Comparison of ENCODE assay signal across 43 cellular contexts in the genomic region with DNA sequence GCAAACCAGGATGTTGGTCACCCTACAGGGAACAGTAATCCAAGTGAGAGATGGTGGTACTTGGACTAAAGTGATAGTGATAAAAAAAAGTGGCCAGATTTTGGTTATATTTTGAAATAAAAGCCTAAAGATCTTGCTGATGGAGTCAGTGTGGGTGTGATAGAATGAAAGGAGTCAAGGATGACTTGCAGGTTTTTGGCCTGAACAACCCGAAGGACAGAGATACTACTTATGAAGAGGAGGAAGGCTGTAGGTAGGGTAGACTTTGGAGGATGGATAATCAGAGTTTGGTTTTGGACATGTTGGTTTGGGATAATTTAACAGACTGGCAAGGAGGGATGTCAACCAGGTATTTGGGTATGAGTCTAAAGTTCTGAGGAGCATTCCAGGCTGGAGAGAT. TPM values are rescaled to one million over a fixed set of nuclear protein-coding genes. Genes with fewer than 3 reads are reported as not detected.
"Had no signal": no experiment of that assay in that cellular context is flagged by ENCODE, and none has a peak within 500 bp of the region (broad histone marks: within the 10 kb centered on the region; RNA-seq: fewer than 3 reads in every experiment).

No MANE protein-coding gene starts in this region.

- H3K4me3 ChIP-seq: adrenal gland, ascending aorta, body of pancreas, breast epithelium, cardiac muscle cell had no signal

- FAIRE-seq: astrocyte had no signal

- H3K27ac Mint-ChIP-seq: activated naive CD4-positive, alpha-beta T cell treated with anti-CD3 and anti-CD28 coated beads for 36 hours; activated naive CD4-positive, alpha-beta T cell treated with anti-CD3 and anti-CD28 coated beads, Interleukin-2, amount 10 ng/mL, durations not matched to agents 7 days and 5 days; activated naive CD4-positive, alpha-beta T cell treated with anti-CD3 and anti-CD28 coated beads, Interleukin-2, amount 50 U/mL, for 24 hours; activated naive CD4-positive, alpha-beta T cell treated with anti-CD3 and anti-CD28 coated beads, Interleukin-2, amount 50 U/mL, for 72 hours; activated naive CD8-positive, alpha-beta T cell; activated naive CD8-positive, alpha-beta T cell treated with anti-CD3 and anti-CD28 coated beads for 36 hours; activated naive CD8-positive, alpha-beta T cell treated with anti-CD3 and anti-CD28 coated beads, Interleukin-2, amount 10 ng/mL, durations not matched to agents 7 days and 5 days; activated naive CD8-positive, alpha-beta T cell treated with anti-CD3 and anti-CD28 coated beads, Interleukin-2, amount 50 U/mL, for 24 hours; activated T-cell treated with anti-CD3 and anti-CD28 coated beads, Interleukin-2, amount 50 U/mL, for 24 hours; activated T-cell treated with anti-CD3 and anti-CD28 coated beads, Interleukin-2, amount 50 U/mL, for 72 hours; activated T-helper 1 cell treated with anti-CD3 and anti-CD28 coated beads, Interleukin-12 subunit alpha, Interleukin-12 subunit beta, Interleukin-2, Interleukin-4 antibody, amounts not matched to agents 30 ng/mL and 10 ng/mL and 1 ng/mL, durations not matched to agents 14 hours and 24 hours and 36 hours; activated T-helper 17 cell treated with anti-CD3 and anti-CD28 coated beads, Interleukin-2, amount 50 U/mL, for 72 hours; activated T-helper 2 cell treated with anti-CD3 and anti-CD28 coated beads, Interferon-gamma antibody, Interleukin-2, Interleukin-4, amounts not matched to agents 10 μg/mL and 5 μg/mL and 100 μg/mL, durations not matched to agents 14 hours and 24 hours and 36 hours; brain had no signal

- H3K9me3 ChIP-seq: adrenal gland, ascending aorta, body of pancreas, breast epithelium had no signal

- H3K27me3 Mint-ChIP-seq: activated naive CD4-positive, alpha-beta T cell treated with anti-CD3 and anti-CD28 coated beads, Interleukin-2, amount 10 ng/mL, durations not matched to agents 7 days and 5 days; activated naive CD4-positive, alpha-beta T cell treated with anti-CD3 and anti-CD28 coated beads, Interleukin-2, amount 50 U/mL, for 24 hours; activated naive CD8-positive, alpha-beta T cell; activated naive CD8-positive, alpha-beta T cell treated with anti-CD3 and anti-CD28 coated beads for 36 hours; activated naive CD8-positive, alpha-beta T cell treated with anti-CD3 and anti-CD28 coated beads, Interleukin-2, amount 10 ng/mL, durations not matched to agents 7 days and 5 days; activated naive CD8-positive, alpha-beta T cell treated with anti-CD3 and anti-CD28 coated beads, Interleukin-2, amount 50 U/mL, for 24 hours; activated T-cell treated with anti-CD3 and anti-CD28 coated beads, Interleukin-2, amount 50 U/mL, for 24 hours; activated T-helper 17 cell treated with anti-CD3 and anti-CD28 coated beads, Interleukin-2, amount 50 U/mL, for 72 hours; brain; central memory CD8-positive, alpha-beta T cell had no signal

- H3K36me3 ChIP-seq: breast epithelium had no signal

- H3K4me3 Mint-ChIP-seq: activated naive CD4-positive, alpha-beta T cell treated with anti-CD3 and anti-CD28 coated beads for 36 hours; activated naive CD4-positive, alpha-beta T cell treated with anti-CD3 and anti-CD28 coated beads, Interleukin-2, amount 10 ng/mL, durations not matched to agents 7 days and 5 days; activated naive CD4-positive, alpha-beta T cell treated with anti-CD3 and anti-CD28 coated beads, Interleukin-2, amount 50 U/mL, for 24 hours; activated naive CD8-positive, alpha-beta T cell; activated naive CD8-positive, alpha-beta T cell treated with anti-CD3 and anti-CD28 coated beads for 36 hours; activated naive CD8-positive, alpha-beta T cell treated with anti-CD3 and anti-CD28 coated beads, Interleukin-2, amount 10 ng/mL, durations not matched to agents 7 days and 5 days; activated naive CD8-positive, alpha-beta T cell treated with anti-CD3 and anti-CD28 coated beads, Interleukin-2, amount 50 U/mL, for 24 hours; activated T-cell treated with anti-CD3 and anti-CD28 coated beads, Interleukin-2, amount 50 U/mL, for 24 hours; activated T-cell treated with anti-CD3 and anti-CD28 coated beads, Interleukin-2, amount 50 U/mL, for 4 hours; activated T-cell treated with anti-CD3 and anti-CD28 coated beads, Interleukin-2, amount 50 U/mL, for 72 hours; activated T-helper 1 cell treated with anti-CD3 and anti-CD28 coated beads, Interleukin-12 subunit alpha, Interleukin-12 subunit beta, Interleukin-2, Interleukin-4 antibody, amounts not matched to agents 30 ng/mL and 10 ng/mL and 1 ng/mL, durations not matched to agents 14 hours and 24 hours and 36 hours; activated T-helper 17 cell treated with anti-CD3 and anti-CD28 coated beads, Interleukin-2, amount 50 U/mL, for 72 hours; brain; central memory CD8-positive, alpha-beta T cell had no signal

- ATAC-seq: activated naive CD4-positive, alpha-beta T cell treated with anti-CD3 and anti-CD28 coated beads, Interleukin-2, amount 50 U/mL, for 72 hours; activated naive CD8-positive, alpha-beta T cell treated with anti-CD3 and anti-CD28 coated beads, Interleukin-2, amount 50 U/mL, for 24 hours; activated T-cell treated with anti-CD3 and anti-CD28 coated beads, Interleukin-2, amount 50 U/mL, for 4 hours; activated T-cell treated with anti-CD3 and anti-CD28 coated beads, Interleukin-2, amount 50 U/mL, for 72 hours; activated T-helper 17 cell treated with anti-CD3 and anti-CD28 coated beads, Interleukin-2, amount 50 U/mL, for 72 hours; body of pancreas had no signal

- H3K27me3 ChIP-seq: adrenal gland, ascending aorta, body of pancreas, brain microvascular endothelial cell, breast epithelium, cardiac muscle cell had no signal

- H3K27ac ChIP-seq: adrenal gland, body of pancreas, brain microvascular endothelial cell, breast epithelium, cardiac muscle cell had no signal

- DNase-seq: activated effector memory CD4-positive, alpha-beta T cell treated with anti-CD3 and anti-CD28 coated beads, Interleukin-2, amount 50 U/mL, for 16 hours; activated effector memory CD4-positive, alpha-beta T cell treated with Interleukin-2 at 50 U/mL for 16 hours; activated gamma-delta T cell; activated gamma-delta T cell treated with Interleukin-2 at 50 U/mL for 16 hours; activated naive CD4-positive, alpha-beta T cell; activated naive CD4-positive, alpha-beta T cell treated with anti-CD3 and anti-CD28 coated beads for 36 hours; activated naive CD4-positive, alpha-beta T cell treated with anti-CD3 and anti-CD28 coated beads, Interleukin-2, amount 10 ng/mL, durations not matched to agents 7 days and 5 days; activated naive CD4-positive, alpha-beta T cell treated with anti-CD3 and anti-CD28 coated beads, Interleukin-2, amount 50 U/mL, for 16 hours; activated naive CD4-positive, alpha-beta T cell treated with Interleukin-2 at 50 U/mL for 16 hours; activated naive CD8-positive, alpha-beta T cell treated with anti-CD3 and anti-CD28 coated beads for 36 hours; activated naive CD8-positive, alpha-beta T cell treated with anti-CD3 and anti-CD28 coated beads, Interleukin-2, amount 10 ng/mL, durations not matched to agents 7 days and 5 days; activated naive CD8-positive, alpha-beta T cell treated with anti-CD3 and anti-CD28 coated beads, Interleukin-2, amount 50 U/mL, for 24 hours; activated T-cell treated with anti-CD3 and anti-CD28 coated beads, Interleukin-2, amount 50 U/mL, for 1 hour; activated T-cell treated with anti-CD3 and anti-CD28 coated beads, Interleukin-2, amount 50 U/mL, for 24 hours; activated T-cell treated with anti-CD3 and anti-CD28 coated beads, Interleukin-2, amount 50 U/mL, for 4 hours; activated T-cell treated with anti-CD3 and anti-CD28 coated beads, Interleukin-2, amount 50 U/mL, for 48 hours; activated T-cell treated with anti-CD3 and anti-CD28 coated beads, Interleukin-2, amount 50 U/mL, for 72 hours; adrenal gland; amniotic stem cell; amygdala; anterior cingulate cortex; aorta; body of pancreas; brain microvascular endothelial cell; caudate nucleus; central memory CD4-positive, alpha-beta T cell; cerebellar nuclear complex had no signal

- H3K9me3 Mint-ChIP-seq: activated naive CD4-positive, alpha-beta T cell treated with anti-CD3 and anti-CD28 coated beads for 36 hours; activated naive CD4-positive, alpha-beta T cell treated with anti-CD3 and anti-CD28 coated beads, Interleukin-2, amount 10 ng/mL, durations not matched to agents 7 days and 5 days; activated naive CD4-positive, alpha-beta T cell treated with anti-CD3 and anti-CD28 coated beads, Interleukin-2, amount 50 U/mL, for 24 hours; activated naive CD4-positive, alpha-beta T cell treated with anti-CD3 and anti-CD28 coated beads, Interleukin-2, amount 50 U/mL, for 72 hours; activated naive CD8-positive, alpha-beta T cell treated with anti-CD3 and anti-CD28 coated beads for 36 hours; activated naive CD8-positive, alpha-beta T cell treated with anti-CD3 and anti-CD28 coated beads, Interleukin-2, amount 10 ng/mL, durations not matched to agents 7 days and 5 days; activated naive CD8-positive, alpha-beta T cell treated with anti-CD3 and anti-CD28 coated beads, Interleukin-2, amount 50 U/mL, for 24 hours; activated T-cell treated with anti-CD3 and anti-CD28 coated beads, Interleukin-2, amount 50 U/mL, for 24 hours; activated T-cell treated with anti-CD3 and anti-CD28 coated beads, Interleukin-2, amount 50 U/mL, for 4 hours; activated T-cell treated with anti-CD3 and anti-CD28 coated beads, Interleukin-2, amount 50 U/mL, for 72 hours; activated T-helper 1 cell treated with anti-CD3 and anti-CD28 coated beads, Interleukin-12 subunit alpha, Interleukin-12 subunit beta, Interleukin-2, Interleukin-4 antibody, amounts not matched to agents 30 ng/mL and 10 ng/mL and 1 ng/mL, durations not matched to agents 14 hours and 24 hours and 36 hours; activated T-helper 17 cell treated with anti-CD3 and anti-CD28 coated beads, Interleukin-2, amount 50 U/mL, for 72 hours; activated T-helper 2 cell treated with anti-CD3 and anti-CD28 coated beads, Interferon-gamma antibody, Interleukin-2, Interleukin-4, amounts not matched to agents 10 μg/mL and 5 μg/mL and 100 μg/mL, durations not matched to agents 14 hours and 24 hours and 36 hours; brain; central memory CD8-positive, alpha-beta T cell had no signal

RNA-seq across cellular contexts. Expression of gene TEX38, which starts 1.5 kb away (rescaled TPM):
- total RNA-seq: activated naive CD4-positive, alpha-beta T cell treated with anti-CD3 and anti-CD28 coated beads for 36 hours; activated naive CD8-positive, alpha-beta T cell treated with anti-CD3 and anti-CD28 coated beads for 36 hours; activated naive CD8-positive, alpha-beta T cell treated with anti-CD3 and anti-CD28 coated beads, Interleukin-2, amount 10 ng/mL, durations not matched to agents 7 days and 5 days; activated T-cell treated with anti-CD3 and anti-CD28 coated beads, Interleukin-2, amount 50 U/mL, for 4 hours; activated T-helper 2 cell treated with anti-CD3 and anti-CD28 coated beads, Interferon-gamma antibody, Interleukin-2, Interleukin-4, amounts not matched to agents 10 μg/mL and 5 μg/mL and 100 μg/mL, durations not matched to agents 14 hours and 24 hours and 36 hours; aorta; ascending aorta; astrocyte; body of pancreas; breast epithelium; bronchial epithelial cell; cerebellum; chondrocyte had no signal
- polyA plus RNA-seq: adipose tissue, aorta had no signal
